9 cellular contexts compared by ENCODE assay signal in the genomic region with DNA sequence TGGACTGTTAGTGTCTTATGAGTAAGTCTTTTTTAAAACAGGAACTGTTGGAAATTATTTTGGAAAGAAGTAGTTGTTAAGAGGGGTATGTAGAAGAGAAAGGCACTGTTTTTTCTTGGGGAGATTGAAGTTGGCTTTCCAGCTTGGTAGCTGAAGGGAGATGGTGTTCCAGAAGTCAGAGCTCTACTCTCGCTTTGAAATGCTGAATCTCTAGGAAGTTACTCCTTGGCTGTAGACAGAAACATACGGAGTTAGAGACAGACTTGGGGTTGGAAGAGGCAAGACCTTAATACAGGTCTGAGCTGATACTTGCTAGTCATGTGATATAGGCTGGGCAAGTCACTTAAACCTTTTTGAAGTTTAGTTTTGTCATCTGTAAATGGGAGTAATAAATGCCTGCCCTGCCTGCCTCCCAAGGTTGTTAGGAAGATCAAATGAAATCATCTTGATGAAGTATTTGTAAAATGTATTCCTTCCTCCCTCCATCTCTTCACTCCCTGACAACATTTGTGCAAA. TPM values are rescaled to one million over a fixed set of nuclear protein-coding genes. Genes with fewer than 3 reads are reported as not detected.
DNase-seq lines count a peak whose midpoint lies in the region; ATAC-seq and TF ChIP-seq lines count a peak whose summit lies in the region.
"Had no signal": no experiment of that assay in that cellular context is flagged by ENCODE, and none has a peak within 500 bp of the region (broad histone marks: within the 10 kb centered on the region; RNA-seq: fewer than 3 reads in every experiment).

No MANE protein-coding gene starts in this region.

- POLR2A ChIA-PET in activated CD4-positive, alpha-beta T cell treated with anti-CD3 and anti-CD28 coated beads for 36 hours (lab: Charles Lee): interaction anchor here (0.8 to 1.5 kb wide), 4 partner anchors 8 to 12 kb away, joined by 3 to 4 read pairs (median 3); no protein-coding TSS in a partner anchor

- H3K27me3 Mint-ChIP-seq in activated CD4-positive, alpha-beta T cell treated with anti-CD3 and anti-CD28 coated beads for 36 hours: no peaks in the 10 kb centered on the region
- H3K27me3 Mint-ChIP-seq in endodermal cell (ENCODE audit: insufficient read depth): peaks cover 11% of the 10 kb centered on the region

- H3K27me3 ChIP-seq in layer of hippocampus (ENCODE audit: control insufficient read depth, insufficient read depth, low read length) (no peaks in the 10 kb centered on the region), endodermal cell (ENCODE audit: control insufficient read depth, insufficient read depth, low read length, poor library complexity, severe bottlenecking) (peaks cover 10% of the 10 kb centered on the region)

- no peaks in the 10 kb centered on the region for H3K9me3 ChIP-seq in endodermal cell (ENCODE audit: control insufficient read depth, low read length)

- H3K36me3 ChIP-seq in endodermal cell (ENCODE audit: control insufficient read depth, insufficient read depth, low read length): no peaks in the 10 kb centered on the region

- WGBS in endodermal cell (ENCODE audit: insufficient coverage in 1 of 2, insufficient read length in 1 of 2), 2 experiments: 77 to 83% methylated on average over 2 of the region's 2 CpGs

- DNase-seq in activated CD4-positive, alpha-beta T cell treated with anti-CD3 and anti-CD28 coated beads for 36 hours: no peak
- DNase-seq in activated CD4-positive, alpha-beta T cell treated with anti-CD3 and anti-CD28 coated beads for 48 hours: no peak
- no peak for DNase-seq in activated naive CD4-positive, alpha-beta T cell treated with anti-CD3 and anti-CD28 coated beads, Interleukin-2, amount 50 U/mL, for 72 hours (ENCODE audit: low spot score in 2 of 2)
- no peak for DNase-seq in substantia nigra (lab: John Stamatoyannopoulos, UW)
- DNase-seq in head of caudate nucleus: no peak
- no peak for DNase-seq in endodermal cell
- DNase-seq: activated gamma-delta T cell treated with Interleukin-2 at 50 U/mL for 16 hours had no signal

- peaks cover 16% of the 10 kb centered on the region for H3K36me3 Mint-ChIP-seq in activated CD4-positive, alpha-beta T cell treated with anti-CD3 and anti-CD28 coated beads for 36 hours (ENCODE audit: low read depth)
- peaks cover 0 to 10% of the 10 kb centered on the region in 2 donors for H3K36me3 Mint-ChIP-seq in activated naive CD4-positive, alpha-beta T cell treated with anti-CD3 and anti-CD28 coated beads, Interleukin-2, amount 50 U/mL, for 72 hours
- H3K36me3 Mint-ChIP-seq in endodermal cell (ENCODE audit: low read depth): peaks cover 4% of the 10 kb centered on the region

- peaks cover 30% of the 10 kb centered on the region for H3K4me1 Mint-ChIP-seq in activated CD4-positive, alpha-beta T cell treated with anti-CD3 and anti-CD28 coated beads for 36 hours
- H3K4me1 Mint-ChIP-seq in endodermal cell: peaks cover 23% of the 10 kb centered on the region

- no peak overlapping the region for H3K9ac ChIP-seq in endodermal cell (ENCODE audit: extremely low read depth, low read length, poor library complexity, severe bottlenecking)

- CTCF ChIA-PET in activated CD4-positive, alpha-beta T cell treated with anti-CD3 and anti-CD28 coated beads for 36 hours (lab: Charles Lee): interaction anchor here (0.6 to 9.4 kb wide), 6 partner anchors 9 to 82 kb away, joined by 3 to 58 read pairs (median 6); partner anchors contain the start of genes HTD2 and RPP14

- TF ChIP-seq CTCF in endodermal cell (conservative IDR thresholded peaks at IDR 0.05): no peak

- H3K4me3 ChIP-seq in endodermal cell (ENCODE audit: low read length): no peak overlapping the region

- H3K27ac Mint-ChIP-seq in activated CD4-positive, alpha-beta T cell treated with anti-CD3 and anti-CD28 coated beads for 36 hours: peak overlapping the region; percentile 96
- peak overlapping the region; percentile 78 to 96 for H3K27ac Mint-ChIP-seq in activated naive CD4-positive, alpha-beta T cell treated with anti-CD3 and anti-CD28 coated beads, Interleukin-2, amount 50 U/mL, for 72 hours
- H3K27ac Mint-ChIP-seq in endodermal cell: no peak overlapping the region

- ATAC-seq in activated CD4-positive, alpha-beta T cell treated with anti-CD3 and anti-CD28 coated beads for 36 hours: no peak
- ATAC-seq in activated naive CD4-positive, alpha-beta T cell treated with anti-CD3 and anti-CD28 coated beads, Interleukin-2, amount 50 U/mL, for 72 hours: no peak
- no peak for ATAC-seq in GM19463 (IDR thresholded peaks at IDR 0.05; ENCODE audit: unreplicated experiment)

- intact Hi-C loops in activated CD4-positive, alpha-beta T cell treated with anti-CD3 and anti-CD28 coated beads for 36 hours (cut with DNase I, micrococcal nuclease): loop anchor here (1.0 to 2.0 kb wide), 6 partner anchors 10 to 121 kb away; partner anchors contain the start of genes HTD2 (in 1 of the 2) and RPP14 (in 1 of the 2)
- intact Hi-C loops in head of caudate nucleus (cut with DNase I): no loop called here

- no peaks in the 10 kb centered on the region for H3K4me1 ChIP-seq in endodermal cell (ENCODE audit: control insufficient read depth, insufficient read depth, low read length)

- H3K9me3 Mint-ChIP-seq in activated CD4-positive, alpha-beta T cell treated with anti-CD3 and anti-CD28 coated beads for 36 hours (ENCODE audit: low read depth): no peaks in the 10 kb centered on the region
- H3K9me3 Mint-ChIP-seq in activated naive CD4-positive, alpha-beta T cell treated with anti-CD3 and anti-CD28 coated beads, Interleukin-2, amount 50 U/mL, for 72 hours: no peaks in the 10 kb centered on the region
- H3K9me3 Mint-ChIP-seq in endodermal cell: no peaks in the 10 kb centered on the region

- H3K4me3 Mint-ChIP-seq in activated CD4-positive, alpha-beta T cell treated with anti-CD3 and anti-CD28 coated beads for 36 hours: peak overlapping the region; percentile 100
- no peak overlapping the region for H3K4me3 Mint-ChIP-seq in endodermal cell

- peak overlapping the region; percentile 94 for H3K27ac ChIP-seq in layer of hippocampus (ENCODE audit: low read depth, low read length)
- H3K27ac ChIP-seq in substantia nigra (ENCODE audit: low read depth, low read length, poor library complexity, severe bottlenecking): peak overlapping the region; percentile 99
- H3K27ac ChIP-seq in endodermal cell (ENCODE audit: low read depth, low read length): no peak overlapping the region

RNA-seq across cellular contexts. Expression of gene PXK, which starts 2.8 kb away (rescaled TPM):
- total RNA-seq in activated CD4-positive, alpha-beta T cell treated with anti-CD3 and anti-CD28 coated beads for 36 hours: 10 to 100 TPM; 35.2 to 50.7 TPM
- 10 to 100 TPM; 15.0 to 27.4 TPM for total RNA-seq in activated naive CD4-positive, alpha-beta T cell treated with anti-CD3 and anti-CD28 coated beads, Interleukin-2, amount 50 U/mL, for 72 hours
- total RNA-seq in endodermal cell: 10 to 100 TPM; 16.0 to 22.0 TPM
- 10.3 TPM for polyA plus RNA-seq in endodermal cell (2013, experiment 1 of 2)
- 10.2 TPM for polyA plus RNA-seq in endodermal cell (2013, experiment 2 of 2)

RNA-seq across cellular contexts. Expression of gene HTD2, which starts 29.2 kb away (rescaled TPM):
- 1 to 10 TPM; 2.3 to 7.9 TPM for total RNA-seq in activated CD4-positive, alpha-beta T cell treated with anti-CD3 and anti-CD28 coated beads for 36 hours
- total RNA-seq in activated naive CD4-positive, alpha-beta T cell treated with anti-CD3 and anti-CD28 coated beads, Interleukin-2, amount 50 U/mL, for 72 hours: 10 to 100 TPM in 1 of 2 donors, 1 to 10 TPM in 1; 8.5 to 10.3 TPM
- total RNA-seq in endodermal cell: 10 to 100 TPM; 10.5 to 13.7 TPM
- polyA plus RNA-seq in endodermal cell (2013, experiment 1 of 2): 11.7 TPM
- 8.9 TPM for polyA plus RNA-seq in endodermal cell (2013, experiment 2 of 2)

RNA-seq across cellular contexts. Expression of gene RPP14, which starts 29.4 kb away (rescaled TPM):
- 10 to 100 TPM; 16.4 to 16.9 TPM for total RNA-seq in activated CD4-positive, alpha-beta T cell treated with anti-CD3 and anti-CD28 coated beads for 36 hours
- total RNA-seq in activated naive CD4-positive, alpha-beta T cell treated with anti-CD3 and anti-CD28 coated beads, Interleukin-2, amount 50 U/mL, for 72 hours: 10 to 100 TPM; 14.7 to 16.8 TPM
- total RNA-seq in endodermal cell: 10 to 100 TPM; 22.0 to 23.6 TPM
- polyA plus RNA-seq in endodermal cell (2013, experiment 1 of 2): 12.6 TPM
- 13.5 TPM for polyA plus RNA-seq in endodermal cell (2013, experiment 2 of 2)
